In genomic region chr13:51041710-51042109, GRCh38 we compare ENCODE assay signal across 28 cellular contexts.
"Had no signal": no experiment of that assay in that cellular context is flagged by ENCODE, and none has a peak within 500 bp of the region (broad histone marks: within the 10 kb centered on the region; RNA-seq: fewer than 3 reads in every experiment).

No MANE protein-coding gene starts in this region.

- H3K4me3 ChIP-seq: breast epithelium, cardiac muscle cell, colonic mucosa, gastrocnemius medialis, heart right ventricle had no signal

- H3K4me1 ChIP-seq: breast epithelium, colonic mucosa, foreskin keratinocyte, gastrocnemius medialis, heart right ventricle had no signal

- H3K27ac Mint-ChIP-seq: activated B cell treated with CpG ODN at 0.5 μM for 24 hours; activated CD8-positive, alpha-beta memory T cell treated with anti-CD3 and anti-CD28 coated beads, Interleukin-2, amount 10 ng/mL, durations not matched to agents 7 days and 5 days; activated CD8-positive, alpha-beta T cell treated with anti-CD3 and anti-CD28 coated beads, Interleukin-2, amount 10 ng/mL, durations not matched to agents 7 days and 5 days; activated naive CD4-positive, alpha-beta T cell treated with anti-CD3 and anti-CD28 coated beads for 36 hours; activated naive CD4-positive, alpha-beta T cell treated with anti-CD3 and anti-CD28 coated beads, Interleukin-2, amount 50 U/mL, for 24 hours; activated naive CD8-positive, alpha-beta T cell treated with anti-CD3 and anti-CD28 coated beads, Interleukin-2, amount 10 ng/mL, durations not matched to agents 7 days and 5 days; activated T-helper 1 cell treated with anti-CD3 and anti-CD28 coated beads, Interleukin-12 subunit alpha, Interleukin-12 subunit beta, Interleukin-2, Interleukin-4 antibody, amounts not matched to agents 30 ng/mL and 10 ng/mL and 1 ng/mL, durations not matched to agents 14 hours and 24 hours and 36 hours; activated T-helper 2 cell treated with anti-CD3 and anti-CD28 coated beads, Interferon-gamma antibody, Interleukin-2, Interleukin-4, amounts not matched to agents 10 μg/mL and 5 μg/mL and 100 μg/mL, durations not matched to agents 14 hours and 24 hours and 36 hours had no signal

- H3K27ac ChIP-seq: breast epithelium, cardiac muscle cell, colonic mucosa, foreskin keratinocyte, gastrocnemius medialis, heart right ventricle, WERI-Rb-1 had no signal

- H3K36me3 Mint-ChIP-seq: activated CD8-positive, alpha-beta memory T cell treated with anti-CD3 and anti-CD28 coated beads, Interleukin-2, amount 10 ng/mL, durations not matched to agents 7 days and 5 days; activated naive CD4-positive, alpha-beta T cell treated with anti-CD3 and anti-CD28 coated beads, Interleukin-2, amount 50 U/mL, for 24 hours; activated naive CD8-positive, alpha-beta T cell treated with anti-CD3 and anti-CD28 coated beads, Interleukin-2, amount 10 ng/mL, durations not matched to agents 7 days and 5 days had no signal

- H3K36me3 ChIP-seq: breast epithelium, cardiac muscle cell, colonic mucosa, gastrocnemius medialis, heart right ventricle, WERI-Rb-1 had no signal

- H3K9me3 ChIP-seq: breast epithelium, colonic mucosa, gastrocnemius medialis, heart right ventricle had no signal

- H3K9me3 Mint-ChIP-seq: activated B cell treated with CpG ODN at 0.5 μM for 24 hours; activated naive CD4-positive, alpha-beta T cell treated with anti-CD3 and anti-CD28 coated beads for 36 hours; activated naive CD4-positive, alpha-beta T cell treated with anti-CD3 and anti-CD28 coated beads, Interleukin-2, amount 50 U/mL, for 24 hours; activated naive CD8-positive, alpha-beta T cell treated with anti-CD3 and anti-CD28 coated beads, Interleukin-2, amount 10 ng/mL, durations not matched to agents 7 days and 5 days; activated T-helper 1 cell treated with anti-CD3 and anti-CD28 coated beads, Interleukin-12 subunit alpha, Interleukin-12 subunit beta, Interleukin-2, Interleukin-4 antibody, amounts not matched to agents 30 ng/mL and 10 ng/mL and 1 ng/mL, durations not matched to agents 14 hours and 24 hours and 36 hours; activated T-helper 2 cell treated with anti-CD3 and anti-CD28 coated beads, Interferon-gamma antibody, Interleukin-2, Interleukin-4, amounts not matched to agents 10 μg/mL and 5 μg/mL and 100 μg/mL, durations not matched to agents 14 hours and 24 hours and 36 hours had no signal

- ATAC-seq: activated CD4-positive, CD25-positive, alpha-beta regulatory T cell treated with anti-CD3 and anti-CD28 coated beads, Interleukin-2, amount 50 U/mL, for 24 hours; activated CD8-positive, alpha-beta memory T cell treated with anti-CD3 and anti-CD28 coated beads, Interleukin-2, amount 10 ng/mL, durations not matched to agents 7 days and 5 days; activated CD8-positive, alpha-beta T cell treated with anti-CD3 and anti-CD28 coated beads, Interleukin-2, amount 10 ng/mL, durations not matched to agents 7 days and 5 days; esophagus mucosa; foreskin keratinocyte; gastrocnemius medialis; heart right ventricle had no signal

- DNase-seq: activated B cell treated with CpG ODN at 0.5 μM for 24 hours; activated CD4-positive, alpha-beta T cell treated with anti-CD3 and anti-CD28 coated beads for 48 hours; activated CD4-positive, alpha-beta T cell treated with anti-CD3 and anti-CD28 coated beads, Interleukin-2, amount 50 U/mL, for 1 hour; activated CD4-positive, alpha-beta T cell treated with anti-CD3 and anti-CD28 coated beads, Interleukin-2, amount 50 U/mL, for 48 hours; activated CD8-positive, alpha-beta memory T cell treated with anti-CD3 and anti-CD28 coated beads, Interleukin-2, amount 10 ng/mL, durations not matched to agents 7 days and 5 days; activated CD8-positive, alpha-beta memory T cell treated with anti-CD3 and anti-CD28 coated beads, Interleukin-2, amount 50 U/mL, for 4 hours; activated CD8-positive, alpha-beta T cell treated with anti-CD3 and anti-CD28 coated beads, Interleukin-2, amount 10 ng/mL, durations not matched to agents 7 days and 5 days; activated effector memory CD4-positive, alpha-beta T cell treated with anti-CD3 and anti-CD28 coated beads, Interleukin-2, amount 50 U/mL, for 16 hours; activated naive CD4-positive, alpha-beta T cell treated with anti-CD3 and anti-CD28 coated beads for 36 hours; activated naive CD8-positive, alpha-beta T cell treated with anti-CD3 and anti-CD28 coated beads, Interleukin-2, amount 10 ng/mL, durations not matched to agents 7 days and 5 days; activated T-cell treated with anti-CD3 and anti-CD28 coated beads, Interleukin-2, amount 50 U/mL, for 1 hour; activated T-cell treated with anti-CD3 and anti-CD28 coated beads, Interleukin-2, amount 50 U/mL, for 48 hours; amniotic stem cell; central memory CD4-positive, alpha-beta T cell; colonic mucosa; effector CD8-positive, alpha-beta T cell; foreskin keratinocyte; gastrocnemius medialis; heart right ventricle; T-helper 2 cell; WERI-Rb-1 had no signal

- H3K4me3 Mint-ChIP-seq: activated B cell treated with CpG ODN at 0.5 μM for 24 hours; activated CD8-positive, alpha-beta memory T cell treated with anti-CD3 and anti-CD28 coated beads, Interleukin-2, amount 10 ng/mL, durations not matched to agents 7 days and 5 days; activated CD8-positive, alpha-beta T cell treated with anti-CD3 and anti-CD28 coated beads, Interleukin-2, amount 10 ng/mL, durations not matched to agents 7 days and 5 days; activated naive CD4-positive, alpha-beta T cell treated with anti-CD3 and anti-CD28 coated beads for 36 hours; activated naive CD4-positive, alpha-beta T cell treated with anti-CD3 and anti-CD28 coated beads, Interleukin-2, amount 50 U/mL, for 24 hours; activated naive CD8-positive, alpha-beta T cell treated with anti-CD3 and anti-CD28 coated beads, Interleukin-2, amount 10 ng/mL, durations not matched to agents 7 days and 5 days; activated T-helper 1 cell treated with anti-CD3 and anti-CD28 coated beads, Interleukin-12 subunit alpha, Interleukin-12 subunit beta, Interleukin-2, Interleukin-4 antibody, amounts not matched to agents 30 ng/mL and 10 ng/mL and 1 ng/mL, durations not matched to agents 14 hours and 24 hours and 36 hours had no signal

- H3K4me1 Mint-ChIP-seq: activated B cell treated with CpG ODN at 0.5 μM for 24 hours; activated naive CD4-positive, alpha-beta T cell treated with anti-CD3 and anti-CD28 coated beads, Interleukin-2, amount 50 U/mL, for 24 hours had no signal

- H3K27me3 ChIP-seq: breast epithelium, cardiac muscle cell, colonic mucosa, gastrocnemius medialis, heart right ventricle had no signal
